Comparison of ENCODE assay signal across 16 cellular contexts in the genomic region with DNA sequence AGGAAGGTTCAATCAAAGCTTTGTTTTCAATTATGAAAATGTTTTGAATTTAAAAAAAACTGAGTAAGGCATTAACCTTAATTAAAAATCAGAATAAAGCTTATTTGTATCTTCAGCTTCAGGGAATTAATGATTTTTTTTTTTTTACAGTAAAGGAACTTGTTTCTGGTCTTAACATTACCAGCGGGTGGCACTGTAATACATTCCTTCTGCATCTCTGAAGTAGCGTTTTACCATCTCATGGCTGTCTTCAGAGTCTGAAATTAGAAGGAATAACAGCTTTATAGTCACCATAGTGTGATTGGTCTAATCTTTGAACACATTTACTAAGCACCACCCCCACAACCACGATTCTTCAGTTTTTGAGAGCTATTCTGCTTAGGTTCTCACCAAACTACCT.
A peak's percentile ranks its signal among the peaks of the same experiment; 100 is the strongest.
DNase-seq lines count a peak whose midpoint lies in the region; ATAC-seq and TF ChIP-seq lines count a peak whose summit lies in the region.
"Had no signal": no experiment of that assay in that cellular context is flagged by ENCODE, and none has a peak within 500 bp of the region (broad histone marks: within the 10 kb centered on the region; RNA-seq: fewer than 3 reads in every experiment).

No MANE protein-coding gene starts in this region.

- POLR2A ChIA-PET in CD4-positive, alpha-beta memory T cell (lab: Charles Lee; ENCODE audit: partially characterized antibody) = no interaction called here

- CTCF ChIA-PET in CD4-positive, alpha-beta memory T cell (lab: Charles Lee; ENCODE audit: partially characterized antibody) = no interaction called here

- no peaks in the 10 kb centered on the region for H3K27me3 Mint-ChIP-seq in CD4-positive, alpha-beta memory T cell
- H3K27me3 Mint-ChIP-seq: dendritic cell treated with granulocyte-macrophage colony-stimulating factor and Interleukin-4, amounts not matched to agents 40 ng/mL and 50 ng/mL, for 4 days had no signal

- no peak overlapping the region for H3K4me3 Mint-ChIP-seq in CD4-positive, alpha-beta memory T cell
- H3K4me3 Mint-ChIP-seq: dendritic cell treated with granulocyte-macrophage colony-stimulating factor and Interleukin-4, amounts not matched to agents 40 ng/mL and 50 ng/mL, for 4 days; HFFc6 had no signal

- H3K4me3 ChIP-seq in tibial artery (no peak overlapping the region), heart left ventricle (no peak overlapping the region)
- H3K4me3 ChIP-seq in CD4-positive, alpha-beta memory T cell (ENCODE audit: low read length in 2 of 2) = no peak overlapping the region
- H3K4me3 ChIP-seq: suprapubic skin had no signal

- peak; percentile 30 for DNase-seq in NOMO-1 treated with DMSO at 0.1 percent for 48 hours (lab: John Stamatoyannopoulos, UW; ENCODE audit: unreplicated experiment)
- DNase-seq in NOMO-1 treated with dmso at 0.1 percent for 144 hours (lab: John Stamatoyannopoulos, UW; ENCODE audit: unreplicated experiment) = no peak
- DNase-seq in inferior parietal cortex (ENCODE audit: extremely low spot score) = peak; percentile 6
- no peak for DNase-seq in tibial artery
- no peak for DNase-seq in CD4-positive, alpha-beta memory T cell
- DNase-seq in heart left ventricle = no peak
- DNase-seq in HK-2 (ENCODE audit: unreplicated experiment) = no peak
- DNase-seq: activated gamma-delta T cell treated with Interleukin-2 at 50 U/mL for 16 hours; HFFc6; NCI-H1436; stimulated activated CD4-positive, alpha-beta T cell treated with anti-CD3 and anti-CD28 coated beads, Interleukin-4, amount 100 ng/mL, for 24 hours had no signal

- H3K9me3 ChIP-seq in tibial artery (no peaks in the 10 kb centered on the region), heart left ventricle (no peaks in the 10 kb centered on the region)
- H3K9me3 ChIP-seq in CD4-positive, alpha-beta memory T cell (ENCODE audit: control insufficient read depth in 1 of 2, low read length in 2 of 2) = no peaks in the 10 kb centered on the region
- H3K9me3 ChIP-seq: neutrophil, suprapubic skin had no signal

- no peak overlapping the region for H3K27ac Mint-ChIP-seq in CD4-positive, alpha-beta memory T cell
- H3K27ac Mint-ChIP-seq: dendritic cell treated with granulocyte-macrophage colony-stimulating factor and Interleukin-4, amounts not matched to agents 40 ng/mL and 50 ng/mL, for 4 days; HFFc6 had no signal

- no peak for TF ChIP-seq POLR2A in heart left ventricle (IDR thresholded peaks at IDR 0.05)

- H3K36me3 Mint-ChIP-seq in CD4-positive, alpha-beta memory T cell = no peaks in the 10 kb centered on the region

- intact Hi-C loops in tibial artery (cut with DNase I; ENCODE audit: low total_unique reads) (no loop called here), heart left ventricle (cut with DNase I) (loop anchor here in 1 of 10 donors (10.0 kb wide), 1 partner anchor 256 kb away; no protein-coding TSS in a partner anchor)
- intact Hi-C loops in CD4-positive, alpha-beta memory T cell (cut with micrococcal nuclease) = no loop called here

- H3K36me3 ChIP-seq in tibial artery (no peaks in the 10 kb centered on the region), heart left ventricle (no peaks in the 10 kb centered on the region)
- no peaks in the 10 kb centered on the region for H3K36me3 ChIP-seq in CD4-positive, alpha-beta memory T cell (ENCODE audit: insufficient read depth, low read length)
- H3K36me3 ChIP-seq: neutrophil, suprapubic skin had no signal

- peak; percentile 27 to 31 for TF ChIP-seq CTCF in tibial artery (IDR thresholded peaks at IDR 0.05)
- TF ChIP-seq CTCF in heart left ventricle (IDR thresholded peaks at IDR 0.05) = peak in 6 of 12 donors; percentile 5 to 28 (median 19)

- no peaks in the 10 kb centered on the region for H3K4me1 Mint-ChIP-seq in CD4-positive, alpha-beta memory T cell

- H3K9me3 Mint-ChIP-seq in CD4-positive, alpha-beta memory T cell = peaks cover 0 to 3% (median 0%) of the 10 kb centered on the region in 8 donors
- H3K9me3 Mint-ChIP-seq: dendritic cell treated with granulocyte-macrophage colony-stimulating factor and Interleukin-4, amounts not matched to agents 40 ng/mL and 50 ng/mL, for 4 days; HFFc6 had no signal

- no peaks in the 10 kb centered on the region for H3K4me1 ChIP-seq in tibial artery
- H3K4me1 ChIP-seq in CD4-positive, alpha-beta memory T cell (ENCODE audit: insufficient read depth, low read length) = no peaks in the 10 kb centered on the region
- no peaks in the 10 kb centered on the region for H3K4me1 ChIP-seq in heart left ventricle
- H3K4me1 ChIP-seq: suprapubic skin had no signal

- H3K27ac ChIP-seq in tibial artery = no peak overlapping the region
- no peak overlapping the region for H3K27ac ChIP-seq in CD4-positive, alpha-beta memory T cell (ENCODE audit: low read depth, low read length)
- H3K27ac ChIP-seq in heart left ventricle = no peak overlapping the region
- H3K27ac ChIP-seq: neutrophil, suprapubic skin had no signal

- ATAC-seq in SK-N-SH treated with all-trans-retinoic acid at 6 μM for 48 hours = peak; percentile 51; the same call in 2 of the 3 replicates
- no peak for ATAC-seq in heart left ventricle
- ATAC-seq: activated CD4-positive, CD25-positive, alpha-beta regulatory T cell treated with anti-CD3 and anti-CD28 coated beads, Interleukin-2, amount 50 U/mL, for 24 hours had no signal

- 20 to 25% (median 22%) methylated on average over 3 of the region's 3 CpGs for WGBS in heart left ventricle, 4 donors

- no peaks in the 10 kb centered on the region for H3K27me3 ChIP-seq in tibial artery
- no peaks in the 10 kb centered on the region for H3K27me3 ChIP-seq in CD4-positive, alpha-beta memory T cell (ENCODE audit: insufficient read depth, low read length)
- peaks cover 0 to 12% (median 0%) of the 10 kb centered on the region in 9 donors for H3K27me3 ChIP-seq in heart left ventricle
- H3K27me3 ChIP-seq: neutrophil, suprapubic skin had no signal

TF ChIP-seq in SK-N-SH treated with all-trans-retinoic acid at 6 μM for 48 hours, 23 proteins besides CTCF, POLR2A, EP300 and RAD21:
- TF ChIP-seq ZNF565 (CRISPR knock-in tag; conservative IDR thresholded peaks at IDR 0.05; ENCODE audit: low read depth) (no peak), CSDC2 (CRISPR knock-in tag; IDR thresholded peaks at IDR 0.05) (no peak), ZFP3 (CRISPR knock-in tag; IDR thresholded peaks at IDR 0.05) (no peak), TOX (CRISPR knock-in tag; IDR thresholded peaks at IDR 0.05; ENCODE audit: borderline replicate concordance) (no peak), ZFP30 (CRISPR knock-in tag; IDR thresholded peaks at IDR 0.05) (no peak)

Comparison
In these comparisons a context has a peak if more than half of its experiments do, and no peak if none do; other contexts are left out.
1. DNase-seq: peak in NOMO-1 treated with DMSO at 0.1 percent for 48 hours (single experiment) and inferior parietal cortex (single experiment); none in NOMO-1 treated with dmso at 0.1 percent for 144 hours (single experiment), tibial artery (0 of 2), CD4-positive, alpha-beta memory T cell (0 of 5), heart left ventricle (0 of 5) and HK-2 (single experiment).